In genomic region chr5:128532127-128532526, GRCh38 we compare ENCODE assay signal across 17 cellular contexts. TPM values are rescaled to one million over a fixed set of nuclear protein-coding genes. Genes with fewer than 3 reads are reported as not detected.
A peak's percentile ranks its signal among the peaks of the same experiment; 100 is the strongest.
DNase-seq lines count a peak whose midpoint lies in the region; TF ChIP-seq lines count a peak whose summit lies in the region.
"Had no signal": no experiment of that assay in that cellular context is flagged by ENCODE, and none has a peak within 500 bp of the region (broad histone marks: within the 10 kb centered on the region; RNA-seq: fewer than 3 reads in every experiment).

No MANE protein-coding gene starts in this region.

- no peak overlapping the region for H3K56ac ChIP-seq in H9 (ENCODE audit: insufficient read length, low read depth, low read length)

- TF ChIP-seq CTCF in H9 (conservative IDR thresholded peaks at IDR 0.05) (no peak), chondrocyte (IDR thresholded peaks at IDR 0.05) (no peak)

- H3K27me3 Mint-ChIP-seq in H9 (ENCODE audit: low read depth) (peaks cover 28% of the 10 kb centered on the region), chondrocyte (ENCODE audit: low read depth) (no peaks in the 10 kb centered on the region)

- H2BK120ac ChIP-seq in H9 (ENCODE audit: low read depth, low read length, poor library complexity, severe bottlenecking): no peak overlapping the region

- H3T11ph ChIP-seq in H9 (ENCODE audit: low read length): no peak overlapping the region

- H3K23ac ChIP-seq in H9 (ENCODE audit: insufficient read length, low read depth, low read length): no peak overlapping the region

- H3K36me3 Mint-ChIP-seq in H9 (ENCODE audit: insufficient read depth in 1 of 3, low read depth in 3 of 3) (peaks cover 0 to 11% (median 9%) of the 10 kb centered on the region in 3 experiments; a peak in 4 of 7 replicates), chondrocyte (ENCODE audit: low read depth) (peaks cover 28% of the 10 kb centered on the region)

- H3K9me3 Mint-ChIP-seq in H9: no peaks in the 10 kb centered on the region
- no peaks in the 10 kb centered on the region for H3K9me3 Mint-ChIP-seq in chondrocyte (ENCODE audit: low read depth)

- no peaks in the 10 kb centered on the region for H3K79me1 ChIP-seq in H9 (ENCODE audit: insufficient read depth, low read depth, low read length, poor library complexity, severe bottlenecking)

- H3K23me2 ChIP-seq in H9 (ENCODE audit: insufficient read length, low read depth, low read length, poor library complexity, severe bottlenecking): peaks cover 10% of the 10 kb centered on the region

- no peak overlapping the region for H3K4me2 ChIP-seq in H9 (ENCODE audit: insufficient read depth, insufficient read length, low read length)

- no peak overlapping the region for H2BK15ac ChIP-seq in H9 (ENCODE audit: low read depth, low read length)

- peaks cover 3% of the 10 kb centered on the region; the same call in 1 of the 2 replicates for H3K4me1 ChIP-seq in H9 (ENCODE audit: insufficient read depth, low read length)

- H3K14ac ChIP-seq in H9 (ENCODE audit: insufficient read depth, low read length): no peak overlapping the region

- H3K9ac ChIP-seq in H9 (ENCODE audit: extremely low read depth, insufficient read length, low read length): no peak overlapping the region

- H2AK5ac ChIP-seq in H9 (ENCODE audit: insufficient read length, low read length): no peak overlapping the region

- WGBS in H9 (ENCODE audit: extremely low coverage, insufficient read length, low lambda C conversion rate): no CpG with 5 or more reads among the region's 3 CpGs

- no peak overlapping the region for H3K4me3 Mint-ChIP-seq in H9
- H3K4me3 Mint-ChIP-seq in chondrocyte (ENCODE audit: unreplicated experiment): no peak overlapping the region
- H3K4me3 Mint-ChIP-seq: B cell, CD14-positive monocyte had no signal

- H4K91ac ChIP-seq in H9 (ENCODE audit: insufficient read length, low read depth, low read length): no peak overlapping the region

- H3K27me3 ChIP-seq in H9 (ENCODE audit: insufficient read depth, low read length): peaks cover 14% of the 10 kb centered on the region; the same call in 1 of the 2 replicates

- no peak overlapping the region for H4K8ac ChIP-seq in H9 (replicated peaks; ENCODE audit: insufficient read length, low read depth, low read length)

- no peak overlapping the region for H2BK12ac ChIP-seq in H9 (ENCODE audit: insufficient read length, low read depth, low read length)

- peaks cover 12 to 14% of the 10 kb centered on the region in 2 experiments for H3K4me1 Mint-ChIP-seq in H9
- H3K4me1 Mint-ChIP-seq in chondrocyte (ENCODE audit: low read depth): peaks cover 72% of the 10 kb centered on the region

- H3K79me2 ChIP-seq in H9 (ENCODE audit: insufficient read depth, low read length): no peaks in the 10 kb centered on the region

- no peak overlapping the region for H2BK20ac ChIP-seq in H9 (ENCODE audit: low read depth, low read length, poor library complexity, severe bottlenecking)

- H2AFZ ChIP-seq in H9 (ENCODE audit: low read length): no peak overlapping the region

- peak overlapping the region in 1 of 3 experiments; percentile 7; a peak in 1 of 7 replicates for H3K27ac Mint-ChIP-seq in H9
- peak overlapping the region; percentile 23 for H3K27ac Mint-ChIP-seq in chondrocyte (ENCODE audit: unreplicated experiment)
- H3K27ac Mint-ChIP-seq: B cell had no signal

- H2BK5ac ChIP-seq in H9 (ENCODE audit: insufficient read length, low read length): no peak overlapping the region

- no peak overlapping the region for H3K4ac ChIP-seq in H9 (ENCODE audit: low read depth, low read length)

- no peak overlapping the region for H3K27ac ChIP-seq in H9 (ENCODE audit: insufficient read length, low read depth, low read length)
- H3K27ac ChIP-seq: SJSA1 had no signal

- H3K18ac ChIP-seq in H9 (ENCODE audit: insufficient read length, low read depth, low read length): no peak overlapping the region

- no peaks in the 10 kb centered on the region for H3K9me3 ChIP-seq in H9 (ENCODE audit: control insufficient read depth, low read depth, low read length)
- H3K9me3 ChIP-seq: SJSA1 had no signal

- DNase-seq in H9: peak; percentile 39
- no peak for DNase-seq in chondrocyte (ENCODE audit: low spot score)
- DNase-seq in kidney tubule cell (ENCODE audit: low spot score): peak; percentile 2
- DNase-seq in renal cortical epithelial cell (ENCODE audit: low read depth): peak; percentile 2
- DNase-seq in activated gamma-delta T cell treated with Interleukin-2 at 50 U/mL for 16 hours: no peak
- DNase-seq in NCI-H446 treated with DMSO at 0.1 percent for 48 hours (lab: John Stamatoyannopoulos, UW): no peak
- no peak for DNase-seq in activated CD4-positive, alpha-beta T cell treated with anti-CD3 and anti-CD28 coated beads for 1 hour
- DNase-seq: GF-D8, NCI-H1105, NCI-H146, NCI-H2029, NCI-H2227 treated with DMSO at 0.1 percent for 48 hours, NCI-H510A treated with DMSO at 0.1 percent for 48 hours, NCI-H774 had no signal

- no peaks in the 10 kb centered on the region for H4K20me1 ChIP-seq in H9 (ENCODE audit: control insufficient read depth, insufficient read depth, insufficient read length)

- H4K5ac ChIP-seq in H9 (ENCODE audit: insufficient read length, low read depth, low read length): no peak overlapping the region

RNA-seq across cellular contexts. Expression of gene FBN2, which starts 5.9 kb away (rescaled TPM):
- total RNA-seq in H9 (2021): 8.1 and 8.3 TPM in 2 replicates
- 303 to 524 TPM (median 311 TPM) in 3 replicates for total RNA-seq in chondrocyte
- 24.5 and 50.9 TPM in 2 replicates for total RNA-seq in renal cortical epithelial cell
- total RNA-seq: B cell had no signal

Comparison
In these comparisons a context has a peak if more than half of its experiments do, and no peak if none do; other contexts are left out.
1. DNase-seq: peak in H9 (single experiment), kidney tubule cell (single experiment) and renal cortical epithelial cell (single experiment); none in chondrocyte (single experiment), activated gamma-delta T cell treated with Interleukin-2 at 50 U/mL for 16 hours (single experiment), NCI-H446 treated with DMSO at 0.1 percent for 48 hours (single experiment) and activated CD4-positive, alpha-beta T cell treated with anti-CD3 and anti-CD28 coated beads for 1 hour (single experiment).